8 cellular contexts compared by ENCODE assay signal in the genomic region with DNA sequence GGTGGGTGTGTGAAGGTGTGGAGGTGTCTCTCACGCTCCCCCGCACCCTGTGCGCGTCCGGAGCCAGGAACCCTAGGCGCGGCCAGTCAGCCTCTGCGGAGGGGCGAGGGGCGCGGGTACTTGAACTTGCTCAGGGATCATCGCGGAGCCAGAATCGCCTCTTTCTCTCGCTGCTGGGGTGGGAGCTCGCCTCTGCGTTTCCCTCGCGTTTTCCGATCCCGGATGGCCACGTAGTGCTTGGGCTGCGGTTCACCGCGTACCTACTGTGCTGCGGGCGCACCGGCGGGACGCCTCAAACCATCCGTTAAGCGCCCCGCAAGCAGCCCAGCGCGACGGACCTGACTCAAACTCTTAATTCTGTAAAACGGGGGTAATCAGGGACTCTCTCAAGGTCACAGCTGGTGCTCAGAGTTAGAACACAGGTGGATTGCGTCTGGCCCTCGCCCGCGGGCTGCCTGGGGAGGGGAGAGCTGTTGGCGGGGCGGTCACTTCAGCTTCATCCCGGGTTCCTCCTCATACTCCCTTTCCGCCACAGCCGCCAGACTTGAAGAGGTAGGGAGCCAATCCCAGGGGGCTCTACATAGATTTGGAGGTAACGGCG. TPM values are rescaled to one million over a fixed set of nuclear protein-coding genes. Genes with fewer than 3 reads are reported as not detected.
DNase-seq lines count a peak whose midpoint lies in the region; ATAC-seq and TF ChIP-seq lines count a peak whose summit lies in the region.

No MANE protein-coding gene starts in this region.

- no peak for DNase-seq in activated T-cell treated with anti-CD3 and anti-CD28 coated beads, Interleukin-2, amount 50 U/mL, for 24 hours
- no peak for DNase-seq in activated T-cell treated with anti-CD3 and anti-CD28 coated beads, Interleukin-2, amount 50 U/mL, for 1 hour
- no peak for DNase-seq in T-helper 2 cell treated with Interferon-gamma antibody and Interleukin-4, amounts not matched to agents 5 μg/mL and 100 μg/mL, for 36 hours (ENCODE audit: low spot score)
- DNase-seq in left ventricle myocardium inferior: no peak
- no peak for DNase-seq in retinal pigment epithelial cell (ENCODE audit: low read depth)
- DNase-seq in ureter (ENCODE audit: low spot score): no peak
- DNase-seq in AML-193 (lab: John Stamatoyannopoulos, UW): no peak

- TF ChIP-seq CTCF in left ventricle myocardium inferior (IDR thresholded peaks at IDR 0.05; ENCODE audit: borderline replicate concordance) (no peak), retinal pigment epithelial cell (conservative IDR thresholded peaks at IDR 0.05; ENCODE audit: low read depth, low read length) (no peak)

- ATAC-seq in GM19324 (IDR thresholded peaks at IDR 0.05; ENCODE audit: low FRiP score, unreplicated experiment): no peak

- H3K27me3 ChIP-seq in left ventricle myocardium inferior (ENCODE audit: low read depth): peaks cover 41% of the 10 kb centered on the region

- peaks cover 23% of the 10 kb centered on the region for H3K4me1 ChIP-seq in left ventricle myocardium inferior

- H3K27ac Mint-ChIP-seq in activated T-cell treated with anti-CD3 and anti-CD28 coated beads, Interleukin-2, amount 50 U/mL, for 24 hours: no peak overlapping the region
- H3K27ac Mint-ChIP-seq in T-helper 2 cell treated with Interferon-gamma antibody and Interleukin-4, amounts not matched to agents 5 μg/mL and 100 μg/mL, for 36 hours: no peak overlapping the region

- no peaks in the 10 kb centered on the region for H3K9me3 ChIP-seq in left ventricle myocardium inferior (replicated peaks)

- no peak overlapping the region for H3K27ac ChIP-seq in left ventricle myocardium inferior (replicated peaks)

- H3K27me3 Mint-ChIP-seq in activated T-cell treated with anti-CD3 and anti-CD28 coated beads, Interleukin-2, amount 50 U/mL, for 24 hours: peaks cover 72% of the 10 kb centered on the region
- H3K27me3 Mint-ChIP-seq in T-helper 2 cell treated with Interferon-gamma antibody and Interleukin-4, amounts not matched to agents 5 μg/mL and 100 μg/mL, for 36 hours (ENCODE audit: low read depth): peaks cover 51% of the 10 kb centered on the region

- intact Hi-C loops in left ventricle myocardium inferior (cut with micrococcal nuclease): loop anchor here (10.0 kb wide), 1 partner anchor 365 kb away; no protein-coding TSS in a partner anchor

- no peaks in the 10 kb centered on the region for H3K36me3 Mint-ChIP-seq in activated T-cell treated with anti-CD3 and anti-CD28 coated beads, Interleukin-2, amount 50 U/mL, for 24 hours (ENCODE audit: low read depth)
- H3K36me3 Mint-ChIP-seq in T-helper 2 cell treated with Interferon-gamma antibody and Interleukin-4, amounts not matched to agents 5 μg/mL and 100 μg/mL, for 36 hours (ENCODE audit: low read depth): no peaks in the 10 kb centered on the region

- H3K4me3 Mint-ChIP-seq in activated T-cell treated with anti-CD3 and anti-CD28 coated beads, Interleukin-2, amount 50 U/mL, for 24 hours: peak overlapping the region; percentile 65
- H3K4me3 Mint-ChIP-seq in T-helper 2 cell treated with Interferon-gamma antibody and Interleukin-4, amounts not matched to agents 5 μg/mL and 100 μg/mL, for 36 hours: peak overlapping the region; percentile 75

- peaks cover 18% of the 10 kb centered on the region for H3K4me1 Mint-ChIP-seq in activated T-cell treated with anti-CD3 and anti-CD28 coated beads, Interleukin-2, amount 50 U/mL, for 24 hours (ENCODE audit: low read depth)
- peaks cover 3% of the 10 kb centered on the region for H3K4me1 Mint-ChIP-seq in T-helper 2 cell treated with Interferon-gamma antibody and Interleukin-4, amounts not matched to agents 5 μg/mL and 100 μg/mL, for 36 hours (ENCODE audit: low read depth)

- H3K4me3 ChIP-seq in left ventricle myocardium inferior: peak overlapping the region; percentile 75
- H3K4me3 ChIP-seq in retinal pigment epithelial cell (ENCODE audit: low read length): peak overlapping the region; percentile 53

- H3K36me3 ChIP-seq in left ventricle myocardium inferior: no peaks in the 10 kb centered on the region

- no peaks in the 10 kb centered on the region for H3K9me3 Mint-ChIP-seq in activated T-cell treated with anti-CD3 and anti-CD28 coated beads, Interleukin-2, amount 50 U/mL, for 24 hours
- H3K9me3 Mint-ChIP-seq in T-helper 2 cell treated with Interferon-gamma antibody and Interleukin-4, amounts not matched to agents 5 μg/mL and 100 μg/mL, for 36 hours: no peaks in the 10 kb centered on the region

RNA-seq across cellular contexts. Expression of gene MYRIP, which starts 0.7 kb away (rescaled TPM):
- 1.5 TPM for total RNA-seq in left ventricle myocardium inferior
- 4.8 TPM for total RNA-seq in ureter
